14 cellular contexts compared by ENCODE assay signal in genomic region chr15:74200871-74201419, GRCh38. TPM values are rescaled to one million over a fixed set of nuclear protein-coding genes. Genes with fewer than 3 reads are reported as not detected.
DNase-seq lines count a peak whose midpoint lies in the region; ATAC-seq and TF ChIP-seq lines count a peak whose summit lies in the region.
"Had no signal": no experiment of that assay in that cellular context is flagged by ENCODE, and none has a peak within 500 bp of the region (broad histone marks: within the 10 kb centered on the region; RNA-seq: fewer than 3 reads in every experiment).

No MANE protein-coding gene starts in this region.

- no peak overlapping the region for H3K4me3 Mint-ChIP-seq in MCF 10A (ENCODE audit: unreplicated experiment)
- no peak overlapping the region for H3K4me3 Mint-ChIP-seq in effector memory CD8-positive, alpha-beta T cell
- H3K4me3 Mint-ChIP-seq: CD4-positive, alpha-beta T cell had no signal

- H3K9me3 ChIP-seq in HEK293 (ENCODE audit: control insufficient read depth, insufficient read depth, low read depth, low read length) (no peaks in the 10 kb centered on the region), mesodermal cell (ENCODE audit: control insufficient read depth, low read length) (no peaks in the 10 kb centered on the region)
- H3K9me3 ChIP-seq: neutrophil had no signal

- 81 to 83% methylated on average over 5 to 6 of the region's 8 CpGs for WGBS in mesodermal cell (ENCODE audit: insufficient coverage in 2 of 2), 2 experiments

- H3K36me3 Mint-ChIP-seq in MCF 10A (ENCODE audit: insufficient read depth, unreplicated experiment), result no peaks in the 10 kb centered on the region
- no peaks in the 10 kb centered on the region for H3K36me3 Mint-ChIP-seq in effector memory CD8-positive, alpha-beta T cell (ENCODE audit: insufficient read depth)

- CTCF ChIA-PET in HEK293 (lab: Yijun Ruan, JAX), result interaction anchor here (0.6 to 2.9 kb wide), 9 partner anchors 11 to 122 kb away, joined by 3 to 9 read pairs (median 4); no protein-coding TSS in a partner anchor
- CTCF ChIA-PET in MCF 10A (lab: Yijun Ruan, JAX), result interaction anchor here (0.6 to 1.2 kb wide), 3 partner anchors 102 to 360 kb away, joined by 3 read pairs; no protein-coding TSS in a partner anchor

- intact Hi-C loops in MCF 10A (cut with micrococcal nuclease), result no loop called here

- H3K27me3 Mint-ChIP-seq in MCF 10A (ENCODE audit: insufficient read depth, unreplicated experiment), result no peaks in the 10 kb centered on the region
- peaks cover 47 to 82% of the 10 kb centered on the region in 2 donors for H3K27me3 Mint-ChIP-seq in effector memory CD8-positive, alpha-beta T cell

- H3K36me3 ChIP-seq in ACC112 (ENCODE audit: insufficient read depth, low read length) (no peaks in the 10 kb centered on the region), HEK293 (ENCODE audit: control insufficient read depth in 2 of 2, insufficient read depth in 1 of 2, low read length in 2 of 2) (no peaks in the 10 kb centered on the region), mesodermal cell (ENCODE audit: control insufficient read depth, insufficient read depth, low read length) (peaks cover 6% of the 10 kb centered on the region)
- H3K36me3 ChIP-seq: neutrophil had no signal

- TF ChIP-seq CTCF in HEK293 (tag by site-specific recombination; IDR thresholded peaks at IDR 0.05) (no peak), MCF 10A (IDR thresholded peaks at IDR 0.05; ENCODE audit: unreplicated experiment) (no peak)

- H3K4me1 ChIP-seq in ACC112 (ENCODE audit: control insufficient read depth, insufficient read depth, low read length, unreplicated experiment) (peaks cover 63% of the 10 kb centered on the region), HEK293 (ENCODE audit: control insufficient read depth, insufficient read depth, low read length) (peaks cover 52% of the 10 kb centered on the region), mesodermal cell (ENCODE audit: control insufficient read depth, insufficient read depth, low read length, poor library complexity, severe bottlenecking) (peaks cover 46% of the 10 kb centered on the region)

- no peaks in the 10 kb centered on the region for H3K9me3 Mint-ChIP-seq in MCF 10A (ENCODE audit: unreplicated experiment)
- H3K9me3 Mint-ChIP-seq in effector memory CD8-positive, alpha-beta T cell, result no peaks in the 10 kb centered on the region
- H3K9me3 Mint-ChIP-seq: CD4-positive, alpha-beta T cell had no signal

- peak overlapping the region; percentile 80 for H3K27ac ChIP-seq in ACC112 (ENCODE audit: low read depth, low read length)
- peak overlapping the region; percentile 78 for H3K27ac ChIP-seq in HEK293 (ENCODE audit: extremely low read depth, low read depth, low read length)
- no peak overlapping the region for H3K27ac ChIP-seq in mesodermal cell (ENCODE audit: low read depth, low read length, severe bottlenecking)
- H3K27ac ChIP-seq: neutrophil had no signal

- no TSS peak for BruUV-seq in MCF 10A (replicated peaks; lab: Mats Ljungman, UMichigan)

- peaks cover 29% of the 10 kb centered on the region for H3K4me1 Mint-ChIP-seq in MCF 10A (ENCODE audit: insufficient read depth, unreplicated experiment)
- H3K4me1 Mint-ChIP-seq in effector memory CD8-positive, alpha-beta T cell (ENCODE audit: low read depth in 2 of 2), result no peaks in the 10 kb centered on the region

- DNase-seq in MCF 10A (ENCODE audit: unreplicated experiment), result peak; percentile 56
- no peak for DNase-seq in iPS-NIHi7 (ENCODE audit: extremely low spot score)
- no peak for DNase-seq in NCI-H128 (lab: John Stamatoyannopoulos, UW; ENCODE audit: unreplicated experiment)
- DNase-seq in left lobe of liver (ENCODE audit: low spot score), result no peak
- DNase-seq in effector memory CD8-positive, alpha-beta T cell, result no peak
- DNase-seq: anterior cingulate cortex; CD4-positive, alpha-beta T cell; KG1; stimulated activated CD4-positive, alpha-beta T cell treated with anti-CD3 and anti-CD28 coated beads, Interleukin-2, amount 100 ng/mL, for 48 hours had no signal

- H2AFZ ChIP-seq in ACC112 (ENCODE audit: low read length, unreplicated experiment), result no peak overlapping the region

- H3K4me3 ChIP-seq in ACC112 (ENCODE audit: low read depth, low read length), result peak overlapping the region; percentile 53
- no peak overlapping the region for H3K4me3 ChIP-seq in HEK293 (ENCODE audit: low read depth, low read length)
- H3K4me3 ChIP-seq in mesodermal cell (ENCODE audit: extremely low read depth, insufficient read depth, low read length, poor library complexity, severe bottlenecking), result peak overlapping the region; percentile 29

- no peaks in the 10 kb centered on the region for H3K27me3 ChIP-seq in ACC112 (ENCODE audit: insufficient read depth, low read length)

- ATAC-seq in left lobe of liver, result no peak
- ATAC-seq in effector memory CD8-positive, alpha-beta T cell (replicated peaks), result no peak

- POLR2A ChIA-PET in HEK293 (lab: Yijun Ruan, JAX), result interaction anchor here (1.3 to 3.1 kb wide), 3 partner anchors 8 to 39 kb away, joined by 5 to 21 read pairs (median 5); no protein-coding TSS in a partner anchor
- POLR2A ChIA-PET in MCF 10A (lab: Yijun Ruan, JAX), result interaction anchor here (0.5 to 1.2 kb wide), 7 partner anchors 10 to 1356 kb away, joined by 3 to 8 read pairs (median 3); no protein-coding TSS in a partner anchor

- no peaks in the 10 kb centered on the region for H3K79me2 ChIP-seq in ACC112 (ENCODE audit: control insufficient read depth, insufficient read depth, low read length, unreplicated experiment)

- no peak overlapping the region for H3K27ac Mint-ChIP-seq in MCF 10A (ENCODE audit: low read depth, unreplicated experiment)
- no peak overlapping the region for H3K27ac Mint-ChIP-seq in effector memory CD8-positive, alpha-beta T cell
- H3K27ac Mint-ChIP-seq: CD4-positive, alpha-beta T cell had no signal

TF ChIP-seq in HEK293, 187 proteins besides CTCF, POLR2A, EP300 and RAD21:
- TF ChIP-seq ZNF449 (tag by site-specific recombination; IDR thresholded peaks at IDR 0.05) (0 out of 2 replicates have a peak, but pooled peaks have one; percentile 19), KLF1 (tag by site-specific recombination; IDR thresholded peaks at IDR 0.05) (0 out of 2 replicates have a peak, but pooled peaks have one; percentile 26), ZNF626 (tag by site-specific recombination; IDR thresholded peaks at IDR 0.05) (no peak), ZNF10 (tag by site-specific recombination; IDR thresholded peaks at IDR 0.05) (0 out of 2 replicates have a peak, but pooled peaks have one; percentile 36)

RNA-seq across cellular contexts. Expression of gene STRA6, which starts 1.6 kb away (rescaled TPM):
- not detected in 2 replicates for total RNA-seq in MCF 10A (2022)
- polyA plus RNA-seq in mesodermal cell (2013, experiment 1 of 2), result 51.9 TPM
- 51.2 TPM for polyA plus RNA-seq in mesodermal cell (2013, experiment 2 of 2)
- total RNA-seq in left lobe of liver, result not detected
- total RNA-seq: CD4-positive, alpha-beta T cell had no signal

RNA-seq across cellular contexts. Expression of gene ISLR, which starts 27.4 kb away (rescaled TPM):
- not detected in 2 replicates for total RNA-seq in MCF 10A (2022)
- polyA plus RNA-seq in mesodermal cell (2013, experiment 1 of 2), result 17.4 TPM
- polyA plus RNA-seq in mesodermal cell (2013, experiment 2 of 2), result 12.7 TPM
- 2.3 TPM for total RNA-seq in left lobe of liver
- total RNA-seq: CD4-positive, alpha-beta T cell had no signal

RNA-seq across cellular contexts. Expression of gene CCDC33, which starts 35.2 kb away (rescaled TPM):
- total RNA-seq in MCF 10A (2022), result not detected in 2 replicates
- polyA plus RNA-seq in mesodermal cell (2013, experiment 1 of 2), result 4.4 TPM
- polyA plus RNA-seq in mesodermal cell (2013, experiment 2 of 2), result 4.0 TPM
- total RNA-seq in left lobe of liver, result not detected
- total RNA-seq: CD4-positive, alpha-beta T cell had no signal
- polyA plus RNA-seq: esophagus had no signal
